Comparison of ENCODE assay signal across 23 cellular contexts in genomic region chr3:106673926-106674569, GRCh38.
"Had no signal": no experiment of that assay in that cellular context is flagged by ENCODE, and none has a peak within 500 bp of the region (broad histone marks: within the 10 kb centered on the region; RNA-seq: fewer than 3 reads in every experiment).

No MANE protein-coding gene starts in this region.

- H3K27me3 ChIP-seq: ascending aorta, heart left ventricle, neutrophil, suprapubic skin, tibial nerve had no signal

- H3K9ac ChIP-seq: parathyroid adenoma had no signal

- H3K79me2 ChIP-seq: parathyroid adenoma had no signal

- DNase-seq: activated B cell treated with CpG ODN at 0.5 μM for 24 hours; activated CD4-positive, alpha-beta T cell treated with anti-CD3 and anti-CD28 coated beads for 36 hours; activated CD4-positive, alpha-beta T cell treated with anti-CD3 and anti-CD28 coated beads, Interleukin-2, amount 50 U/mL, for 4 hours; activated CD8-positive, alpha-beta memory T cell treated with anti-CD3 and anti-CD28 coated beads for 24 hours; activated CD8-positive, alpha-beta memory T cell treated with anti-CD3 and anti-CD28 coated beads, Interleukin-2, amount 50 U/mL, for 4 hours; activated T-cell treated with anti-CD3 and anti-CD28 coated beads, Interleukin-2, amount 50 U/mL, for 24 hours; central memory CD4-positive, alpha-beta T cell; effector memory CD4-positive, alpha-beta T cell; heart left ventricle; islet precursor cell; lower lobe of right lung; naive thymus-derived CD4-positive, alpha-beta T cell; right cardiac atrium; stimulated activated CD4-positive, alpha-beta T cell treated with anti-CD3 and anti-CD28 coated beads, Interleukin-1b, Interleukin-23, amount 100 ng/mL, for 48 hours; T-helper 17 cell had no signal

- H2AFZ ChIP-seq: parathyroid adenoma had no signal

- H3K9me3 ChIP-seq: ascending aorta, heart left ventricle, lower lobe of right lung, neutrophil, suprapubic skin, tibial nerve had no signal

- H3K27ac ChIP-seq: ascending aorta, heart left ventricle, lower lobe of right lung, neutrophil, parathyroid adenoma, skin epidermis, suprapubic skin, tibial nerve had no signal

- ATAC-seq: activated CD4-positive, alpha-beta T cell treated with anti-CD3 and anti-CD28 coated beads for 36 hours; activated naive CD4-positive, alpha-beta T cell treated with anti-CD3 and anti-CD28 coated beads, Interleukin-2, amount 50 U/mL, for 72 hours; activated T-helper 17 cell treated with anti-CD3 and anti-CD28 coated beads, Interleukin-2, amount 50 U/mL, for 72 hours; heart left ventricle; lower lobe of right lung; naive thymus-derived CD4-positive, alpha-beta T cell; right cardiac atrium; T-helper 17 cell had no signal

- H3K36me3 ChIP-seq: ascending aorta, heart left ventricle, lower lobe of right lung, neutrophil, suprapubic skin, tibial nerve had no signal

- H3K4me3 ChIP-seq: ascending aorta, heart left ventricle, lower lobe of right lung, skin epidermis, suprapubic skin, tibial nerve had no signal

- H3K4me1 ChIP-seq: ascending aorta, heart left ventricle, lower lobe of right lung, parathyroid adenoma, suprapubic skin, tibial nerve had no signal
